Comparison of ENCODE assay signal across 9 cellular contexts in genomic region chr11:96694338-96694737, GRCh38.
"Had no signal": no experiment of that assay in that cellular context is flagged by ENCODE, and none has a peak within 500 bp of the region (broad histone marks: within the 10 kb centered on the region; RNA-seq: fewer than 3 reads in every experiment).

No MANE protein-coding gene starts in this region.

- H3K4me2 ChIP-seq: GM23338 had no signal

- H3K9me3 ChIP-seq: HAP-1 had no signal

- H3K36me3 ChIP-seq: HAP-1 had no signal

- H3K4me1 ChIP-seq: HAP-1 had no signal

- ATAC-seq: GM23338, HCT116, HepG2, K562 had no signal

- H2AFZ ChIP-seq: GM23338 had no signal

- H3K4me3 ChIP-seq: GM23338, HAP-1, K562 had no signal

- DNase-seq: H7, HFFc6, IMR-90, KG1 had no signal
